In genomic region chr12:25887367-25887766, GRCh38 we compare ENCODE assay signal across 30 cellular contexts.
"Had no signal": no experiment of that assay in that cellular context is flagged by ENCODE, and none has a peak within 500 bp of the region (broad histone marks: within the 10 kb centered on the region; RNA-seq: fewer than 3 reads in every experiment).

No MANE protein-coding gene starts in this region.

- H3K36me3 Mint-ChIP-seq: activated naive CD8-positive, alpha-beta T cell treated with anti-CD3 and anti-CD28 coated beads for 36 hours had no signal

- H3K27me3 ChIP-seq: brain microvascular endothelial cell, cardiac muscle cell, Peyer's patch, SJCRH30 had no signal

- H3K4me2 ChIP-seq: SK-N-SH had no signal

- ATAC-seq: activated CD4-positive, alpha-beta T cell treated with anti-CD3 and anti-CD28 coated beads for 36 hours; activated T-helper 17 cell treated with anti-CD3 and anti-CD28 coated beads, Interleukin-2, amount 50 U/mL, for 72 hours had no signal

- H3K9me2 ChIP-seq: SK-N-SH had no signal

- H3K9me3 ChIP-seq: Peyer's patch, SJCRH30, SK-N-SH had no signal

- H3K4me1 Mint-ChIP-seq: activated CD4-positive, alpha-beta memory T cell treated with anti-CD3 and anti-CD28 coated beads, Interleukin-2, amount 10 ng/mL, durations not matched to agents 7 days and 5 days; activated naive CD8-positive, alpha-beta T cell treated with anti-CD3 and anti-CD28 coated beads for 36 hours; activated T-helper 17 cell treated with anti-CD3 and anti-CD28 coated beads, Interleukin-2, amount 50 U/mL, for 72 hours had no signal

- H3K4me3 ChIP-seq: cardiac muscle cell, Peyer's patch, SJCRH30 had no signal

- H3K27ac ChIP-seq: brain microvascular endothelial cell, cardiac muscle cell, Peyer's patch, RWPE1, SJCRH30, VCaP had no signal

- H3K36me3 ChIP-seq: brain microvascular endothelial cell, cardiac muscle cell, Peyer's patch, SJCRH30 had no signal

- H3K27ac Mint-ChIP-seq: activated CD4-positive, alpha-beta memory T cell treated with anti-CD3 and anti-CD28 coated beads, Interleukin-2, amount 10 ng/mL, durations not matched to agents 7 days and 5 days; activated CD4-positive, alpha-beta T cell treated with anti-CD3 and anti-CD28 coated beads for 36 hours; activated naive CD4-positive, alpha-beta T cell treated with anti-CD3 and anti-CD28 coated beads for 36 hours; activated naive CD8-positive, alpha-beta T cell treated with anti-CD3 and anti-CD28 coated beads for 36 hours; activated T-helper 17 cell treated with anti-CD3 and anti-CD28 coated beads, Interleukin-2, amount 50 U/mL, for 72 hours had no signal

- DNase-seq: activated CD4-positive, alpha-beta memory T cell treated with anti-CD3 and anti-CD28 coated beads, Interleukin-2, amount 10 ng/mL, durations not matched to agents 7 days and 5 days; activated CD4-positive, alpha-beta T cell treated with anti-CD3 and anti-CD28 coated beads for 36 hours; activated CD4-positive, alpha-beta T cell treated with anti-CD3 and anti-CD28 coated beads, Interleukin-2, amount 50 U/mL, for 1 hour; activated gamma-delta T cell; activated naive CD4-positive, alpha-beta T cell treated with anti-CD3 and anti-CD28 coated beads for 36 hours; activated naive CD8-positive, alpha-beta T cell treated with anti-CD3 and anti-CD28 coated beads for 36 hours; activated T-cell treated with anti-CD3 and anti-CD28 coated beads for 4 hours; activated T-cell treated with anti-CD3 and anti-CD28 coated beads, Interleukin-2, amount 50 U/mL, for 48 hours; brain microvascular endothelial cell; Karpas-422; MM.1S; NCI-H1105; NCI-H146; NCI-H187 treated with DMSO at 0.1 percent for 48 hours; NCI-H2081 treated with DMSO at 0.1 percent for 48 hours; NCI-H2171 treated with DMSO at 0.1 percent for 48 hours; NCI-H345; NCI-H510A; NCI-H526 treated with DMSO at 0.1 percent for 48 hours; NCI-H82; NK-92 treated with Interleukin-12 subunit alpha and Interleukin-12 subunit beta, amount 100 ng/mL, for 24 hours; Peyer's patch; Right ventricle myocardium superior; SJCRH30; SK-N-SH; T-helper 1 cell had no signal

- H3K4me3 Mint-ChIP-seq: activated CD4-positive, alpha-beta memory T cell treated with anti-CD3 and anti-CD28 coated beads, Interleukin-2, amount 10 ng/mL, durations not matched to agents 7 days and 5 days; activated CD4-positive, alpha-beta T cell treated with anti-CD3 and anti-CD28 coated beads for 36 hours; activated naive CD4-positive, alpha-beta T cell treated with anti-CD3 and anti-CD28 coated beads for 36 hours; activated naive CD8-positive, alpha-beta T cell treated with anti-CD3 and anti-CD28 coated beads for 36 hours; activated T-helper 17 cell treated with anti-CD3 and anti-CD28 coated beads, Interleukin-2, amount 50 U/mL, for 72 hours had no signal

- H3K9ac ChIP-seq: SK-N-SH had no signal

- H3K4me1 ChIP-seq: Peyer's patch, SJCRH30 had no signal

- H3K9me3 Mint-ChIP-seq: activated CD4-positive, alpha-beta memory T cell treated with anti-CD3 and anti-CD28 coated beads, Interleukin-2, amount 10 ng/mL, durations not matched to agents 7 days and 5 days; activated naive CD4-positive, alpha-beta T cell treated with anti-CD3 and anti-CD28 coated beads for 36 hours; activated naive CD8-positive, alpha-beta T cell treated with anti-CD3 and anti-CD28 coated beads for 36 hours; activated T-helper 17 cell treated with anti-CD3 and anti-CD28 coated beads, Interleukin-2, amount 50 U/mL, for 72 hours had no signal

- H3K27me3 Mint-ChIP-seq: activated CD4-positive, alpha-beta memory T cell treated with anti-CD3 and anti-CD28 coated beads, Interleukin-2, amount 10 ng/mL, durations not matched to agents 7 days and 5 days; activated CD4-positive, alpha-beta T cell treated with anti-CD3 and anti-CD28 coated beads for 36 hours; activated T-helper 17 cell treated with anti-CD3 and anti-CD28 coated beads, Interleukin-2, amount 50 U/mL, for 72 hours had no signal
